ENCODE assay signal across 8 cellular contexts in genomic region chr4:129344058-129344457, GRCh38.
A peak's percentile ranks its signal among the peaks of the same experiment; 100 is the strongest.
DNase-seq lines count a peak whose midpoint lies in the region; ATAC-seq, FAIRE-seq and TF ChIP-seq lines count a peak whose summit lies in the region.

No MANE protein-coding gene starts in this region.

- H3K9me1 ChIP-seq in keratinocyte (ENCODE audit: control insufficient read depth, extremely low read depth, insufficient read depth, low read length) = no peaks in the 10 kb centered on the region

- no peak overlapping the region for H2AFZ ChIP-seq in keratinocyte (ENCODE audit: control insufficient read depth, low read length)

- DNase-seq in COLO668 (lab: John Stamatoyannopoulos, UW; ENCODE audit: unreplicated experiment) (peak; percentile 6), MG63 (peak; percentile 2), keratinocyte (ENCODE audit: low read depth, low spot score) (peak; percentile 1), ureter (ENCODE audit: low spot score) (no peak), NCI-H2196 (lab: John Stamatoyannopoulos, UW; ENCODE audit: unreplicated experiment) (no peak)
- DNase-seq in activated CD8-positive, alpha-beta T cell treated with anti-CD3 and anti-CD28 coated beads, Interleukin-2, amount 10 ng/mL, durations not matched to agents 7 days and 5 days = peak; percentile 21

- CTCF ChIA-PET in activated CD8-positive, alpha-beta T cell treated with anti-CD3 and anti-CD28 coated beads, Interleukin-2, amount 10 ng/mL, durations not matched to agents 7 days and 5 days (lab: Charles Lee) = interaction anchor here (0.8 to 1.6 kb wide), 3 partner anchors 19 to 297 kb away, joined by 4 to 8 read pairs (median 4); no protein-coding TSS in a partner anchor

- no peaks in the 10 kb centered on the region for H3K9me3 Mint-ChIP-seq in activated CD8-positive, alpha-beta T cell treated with anti-CD3 and anti-CD28 coated beads, Interleukin-2, amount 10 ng/mL, durations not matched to agents 7 days and 5 days (ENCODE audit: insufficient read depth)

- H3K4me3 Mint-ChIP-seq in activated CD8-positive, alpha-beta T cell treated with anti-CD3 and anti-CD28 coated beads, Interleukin-2, amount 10 ng/mL, durations not matched to agents 7 days and 5 days = no peak overlapping the region

- H3K27me3 ChIP-seq in MG63 (no peaks in the 10 kb centered on the region), keratinocyte (ENCODE audit: control insufficient read depth, extremely low read depth, insufficient read depth, low read length) (no peaks in the 10 kb centered on the region)

- no peak for FAIRE-seq in keratinocyte (lab: Jason Lieb, UNC)

- H4K20me1 ChIP-seq in keratinocyte (ENCODE audit: control insufficient read depth, extremely low read depth, insufficient read depth, low read length) = no peaks in the 10 kb centered on the region

- H3K27me3 Mint-ChIP-seq in activated CD8-positive, alpha-beta T cell treated with anti-CD3 and anti-CD28 coated beads, Interleukin-2, amount 10 ng/mL, durations not matched to agents 7 days and 5 days (ENCODE audit: low read depth) = peaks cover 4% of the 10 kb centered on the region

- H3K4me3 ChIP-seq in MG63 = no peak overlapping the region
- no peak overlapping the region for H3K4me3 ChIP-seq in keratinocyte (ENCODE audit: control insufficient read depth in 2 of 3, extremely low read depth in 1 of 3, insufficient read depth in 2 of 3, low read depth in 1 of 3, low read length in 3 of 3)

- POLR2A ChIA-PET in activated CD8-positive, alpha-beta T cell treated with anti-CD3 and anti-CD28 coated beads, Interleukin-2, amount 10 ng/mL, durations not matched to agents 7 days and 5 days (lab: Charles Lee) = no interaction called here

- peak; percentile 76 for ATAC-seq in GM18870 (IDR thresholded peaks at IDR 0.05; ENCODE audit: unreplicated experiment)
- no peak for ATAC-seq in activated CD8-positive, alpha-beta T cell treated with anti-CD3 and anti-CD28 coated beads, Interleukin-2, amount 10 ng/mL, durations not matched to agents 7 days and 5 days
- ATAC-seq in HG02798 (IDR thresholded peaks at IDR 0.05; ENCODE audit: poor library complexity, unreplicated experiment) = no peak

- dilution Hi-C loops in keratinocyte (cut with MboI; ENCODE audit: extremely low pct_ligation_motif_present, low sequenced_read_pairs) = no loop called here

- H3K9me3 ChIP-seq in MG63 (no peaks in the 10 kb centered on the region), keratinocyte (ENCODE audit: control insufficient read depth, low read depth, low read length) (no peaks in the 10 kb centered on the region)

- H3K4me1 Mint-ChIP-seq in activated CD8-positive, alpha-beta T cell treated with anti-CD3 and anti-CD28 coated beads, Interleukin-2, amount 10 ng/mL, durations not matched to agents 7 days and 5 days (ENCODE audit: low read depth) = no peaks in the 10 kb centered on the region

- H3K4me1 ChIP-seq in keratinocyte (ENCODE audit: control insufficient read depth, extremely low read depth, insufficient read depth, low read length) = no peaks in the 10 kb centered on the region

- H3K36me3 Mint-ChIP-seq in activated CD8-positive, alpha-beta T cell treated with anti-CD3 and anti-CD28 coated beads, Interleukin-2, amount 10 ng/mL, durations not matched to agents 7 days and 5 days (ENCODE audit: low read depth) = no peaks in the 10 kb centered on the region

- H3K27ac Mint-ChIP-seq in activated CD8-positive, alpha-beta T cell treated with anti-CD3 and anti-CD28 coated beads, Interleukin-2, amount 10 ng/mL, durations not matched to agents 7 days and 5 days = no peak overlapping the region

- no peak overlapping the region for H3K27ac ChIP-seq in keratinocyte (ENCODE audit: control insufficient read depth, insufficient read depth, low read length)

- H3K36me3 ChIP-seq in MG63 (no peaks in the 10 kb centered on the region), keratinocyte (ENCODE audit: control insufficient read depth in 2 of 2, extremely low read depth in 1 of 2, insufficient read depth in 2 of 2, low read length in 2 of 2) (no peaks in the 10 kb centered on the region)

- peak; percentile 61 to 68 (median 66) for TF ChIP-seq CTCF in keratinocyte (optimal IDR thresholded peaks at IDR 0.05 in 1 of 3, IDR thresholded peaks at IDR 0.05 in 1 of 3, conservative IDR thresholded peaks at IDR 0.05 in 1 of 3; ENCODE audit: extremely low read depth in 1 of 3, insufficient read depth in 2 of 3, low read length in 3 of 3)

- no peaks in the 10 kb centered on the region for H3K79me2 ChIP-seq in keratinocyte (ENCODE audit: control insufficient read depth, insufficient read depth, low read length)

- no peak overlapping the region for H3K4me2 ChIP-seq in keratinocyte (ENCODE audit: control insufficient read depth, extremely low read depth, insufficient read depth, low read depth, low read length)

- no peak overlapping the region for H3K9ac ChIP-seq in keratinocyte (ENCODE audit: control insufficient read depth, extremely low read depth, insufficient read depth, low read length)

Comparison
In these comparisons a context has a peak if more than half of its experiments do, and no peak if none do; other contexts are left out.
1. DNase-seq: peak in COLO668 (single experiment), MG63 (single experiment), activated CD8-positive, alpha-beta T cell treated with anti-CD3 and anti-CD28 coated beads, Interleukin-2, amount 10 ng/mL, durations not matched to agents 7 days and 5 days (single experiment) and keratinocyte (single experiment); none in ureter (single experiment) and NCI-H2196 (single experiment).